Comparison of ENCODE assay signal across 13 cellular contexts in the genomic region with DNA sequence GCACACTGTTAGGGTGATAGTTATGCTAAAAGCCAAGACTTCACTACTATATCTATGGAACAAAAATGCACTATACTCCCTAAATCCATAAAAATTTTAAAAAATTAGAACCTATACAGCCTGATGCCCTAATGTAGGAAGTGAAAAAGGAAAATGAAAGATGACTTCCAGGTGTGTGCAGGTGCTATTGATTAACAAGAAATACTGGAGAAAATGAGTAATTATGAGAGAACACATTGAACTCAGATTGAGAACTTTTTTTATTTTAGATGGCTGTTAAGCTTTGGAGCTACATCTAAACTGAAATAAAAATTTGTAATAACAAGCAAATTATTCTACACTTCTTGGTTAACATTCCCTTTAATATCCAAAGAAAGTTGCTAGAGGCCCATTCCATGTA.
A peak's percentile ranks its signal among the peaks of the same experiment; 100 is the strongest.
DNase-seq lines count a peak whose midpoint lies in the region; ATAC-seq and TF ChIP-seq lines count a peak whose summit lies in the region.
"Had no signal": no experiment of that assay in that cellular context is flagged by ENCODE, and none has a peak within 500 bp of the region (broad histone marks: within the 10 kb centered on the region; RNA-seq: fewer than 3 reads in every experiment).

No MANE protein-coding gene starts in this region.

- ATAC-seq in GM18511 (IDR thresholded peaks at IDR 0.05; ENCODE audit: unreplicated experiment): peak; percentile 42
- ATAC-seq in GM19395 (IDR thresholded peaks at IDR 0.05; ENCODE audit: unreplicated experiment): peak; percentile 40
- ATAC-seq in GM21717 (IDR thresholded peaks at IDR 0.05; ENCODE audit: unreplicated experiment): peak; percentile 44
- ATAC-seq in HG03175 (IDR thresholded peaks at IDR 0.05; ENCODE audit: unreplicated experiment): peak; percentile 40
- ATAC-seq in HG03432 (IDR thresholded peaks at IDR 0.05; ENCODE audit: unreplicated experiment): no peak
- ATAC-seq: GM12878 had no signal

- POLR2A ChIA-PET in GM10248 (lab: Yijun Ruan, JAX): no interaction called here

- DNase-seq in NCI-H446 (lab: John Stamatoyannopoulos, UW) (no peak), GM10248 (ENCODE audit: extremely low spot score) (no peak)
- no peak for DNase-seq in NK-92 treated with Interleukin-12 subunit alpha and Interleukin-12 subunit beta, amount 100 ng/mL, for 24 hours (lab: John Stamatoyannopoulos, UW)
- DNase-seq: CD4-positive, CD25-positive, alpha-beta regulatory T cell; GOT3; H9; MG63 had no signal

- TF ChIP-seq CTCF in GM10248 (IDR thresholded peaks at IDR 0.05; ENCODE audit: control extremely low read depth, extremely low read depth, low read depth, missing control alignments): no peak

- CTCF ChIA-PET in GM10248 (lab: Yijun Ruan, JAX): interaction anchor here (1.9 kb wide), 1 partner anchor 10 kb away, joined by 8 read pairs; no protein-coding TSS in a partner anchor
